ENCODE assay signal across 21 cellular contexts in genomic region chr17:34728771-34729310, GRCh38.
"Had no signal": no experiment of that assay in that cellular context is flagged by ENCODE, and none has a peak within 500 bp of the region (broad histone marks: within the 10 kb centered on the region; RNA-seq: fewer than 3 reads in every experiment).

No MANE protein-coding gene starts in this region.

- H3K27me3 ChIP-seq: ovary, right atrium auricular region, thyroid gland had no signal

- ATAC-seq: activated T-cell treated with anti-CD3 and anti-CD28 coated beads, Interleukin-2, amount 50 U/mL, for 72 hours; naive thymus-derived CD8-positive, alpha-beta T cell; upper lobe of right lung had no signal

- H3K27ac ChIP-seq: left ventricle myocardium inferior, ovary, prostate gland, right atrium auricular region, thyroid gland, upper lobe of right lung had no signal

- H3K36me3 ChIP-seq: left ventricle myocardium inferior, ovary, prostate gland, right atrium auricular region, thyroid gland, upper lobe of right lung had no signal

- H3K9me3 ChIP-seq: left ventricle myocardium inferior, ovary, prostate gland, right atrium auricular region, thyroid gland, upper lobe of right lung had no signal

- H3K4me3 ChIP-seq: left ventricle myocardium inferior, ovary, prostate gland, right atrium auricular region, thyroid gland, upper lobe of right lung had no signal

- DNase-seq: activated CD4-positive, alpha-beta memory T cell treated with anti-CD3 and anti-CD28 coated beads, Interleukin-2, amount 10 ng/mL, durations not matched to agents 7 days and 5 days; activated CD4-positive, alpha-beta T cell treated with anti-CD3 and anti-CD28 coated beads for 48 hours; activated CD4-positive, CD25-positive, alpha-beta regulatory T cell; activated effector memory CD4-positive, alpha-beta T cell treated with Interleukin-2 at 50 U/mL for 16 hours; activated naive CD4-positive, alpha-beta T cell treated with anti-CD3 and anti-CD28 coated beads for 36 hours; activated naive CD8-positive, alpha-beta T cell treated with anti-CD3 and anti-CD28 coated beads, Interleukin-2, amount 10 ng/mL, durations not matched to agents 7 days and 5 days; activated T-cell treated with anti-CD3 and anti-CD28 coated beads, Interleukin-2, amount 50 U/mL, for 72 hours; amniotic stem cell; cerebellar nuclear complex; hippocampal formation; kidney; left ventricle myocardium inferior; naive thymus-derived CD8-positive, alpha-beta T cell; ovary; stimulated activated CD4-positive, alpha-beta T cell treated with anti-CD3 and anti-CD28 coated beads, Interleukin-4, amount 100 ng/mL, for 4 hours; substantia nigra; T1000; thyroid gland; upper lobe of right lung had no signal

- H3K4me1 ChIP-seq: left ventricle myocardium inferior, prostate gland, right atrium auricular region, thyroid gland, upper lobe of right lung had no signal
